ENCODE assay signal across 24 cellular contexts in genomic region chr5:178314961-178315820, GRCh38.
DNase-seq lines count a peak whose midpoint lies in the region; ATAC-seq and TF ChIP-seq lines count a peak whose summit lies in the region.
"Had no signal": no experiment of that assay in that cellular context is flagged by ENCODE, and none has a peak within 500 bp of the region (broad histone marks: within the 10 kb centered on the region; RNA-seq: fewer than 3 reads in every experiment).

No MANE protein-coding gene starts in this region.

- H3K4me3 ChIP-seq in BLaER1, result no peak overlapping the region
- H3K4me3 ChIP-seq in WERI-Rb-1 (ENCODE audit: low read depth, low read length), result no peak overlapping the region
- H3K4me3 ChIP-seq: A549, GM23248, HAP-1 had no signal

- H3K9me3 ChIP-seq in BLaER1 (peaks cover 13% of the 10 kb centered on the region), WERI-Rb-1 (ENCODE audit: severe bottlenecking) (no peaks in the 10 kb centered on the region)
- H3K9me3 ChIP-seq: A549, HAP-1, SK-N-SH had no signal

- no peak for ATAC-seq in GM19397 (IDR thresholded peaks at IDR 0.05; ENCODE audit: unreplicated experiment)
- no peak for ATAC-seq in activated CD4-positive, CD25-positive, alpha-beta regulatory T cell treated with anti-CD3 and anti-CD28 coated beads, Interleukin-2, amount 50 U/mL, for 24 hours
- ATAC-seq: A549 had no signal

- no peak for TF ChIP-seq CTCF in WERI-Rb-1 (IDR thresholded peaks at IDR 0.05; ENCODE audit: low read depth, low read length)

- H3K27me3 ChIP-seq in BLaER1 (no peaks in the 10 kb centered on the region), WERI-Rb-1 (ENCODE audit: insufficient read depth, low read depth, severe bottlenecking) (no peaks in the 10 kb centered on the region)

- DNase-seq in D341Med (ENCODE audit: low spot score), result peak; percentile 58
- peak; percentile 50 for DNase-seq in WERI-Rb-1
- DNase-seq in posterior vena cava (ENCODE audit: low spot score), result peak; percentile 79
- DNase-seq in MV-4-11 (lab: John Stamatoyannopoulos, UW), result no peak
- no peak for DNase-seq in stimulated activated CD4-positive, alpha-beta T cell treated with anti-CD3 and anti-CD28 coated beads, Interleukin-1b, Interleukin-23, amount 100 ng/mL, for 48 hours
- DNase-seq: CD4-positive, alpha-beta T cell; COR-L47; DND-41; GM23248; KG1; NCI-H1105; NCI-H146; NCI-H2029; NCI-H2227 treated with DMSO at 0.1 percent for 48 hours; NCI-H510A treated with DMSO at 0.1 percent for 48 hours; NCI-H748 treated with DMSO at 0.1 percent for 48 hours; OCI-M1; SHP77 treated with DMSO at 0.1 percent for 48 hours; SK-N-SH had no signal

- H4K20me1 ChIP-seq in BLaER1, result no peaks in the 10 kb centered on the region

- H3K27ac ChIP-seq in BLaER1, result no peak overlapping the region
- no peak overlapping the region for H3K27ac ChIP-seq in WERI-Rb-1
- H3K27ac ChIP-seq: A549, GM23248 had no signal

- intact Hi-C loops in posterior vena cava (cut with DNase I), result no loop called here

- peak overlapping the region; percentile 45 for H3K4me2 ChIP-seq in BLaER1
- H3K4me2 ChIP-seq: A549, SK-N-SH had no signal

- no peak overlapping the region for H3K9ac ChIP-seq in BLaER1
- H3K9ac ChIP-seq: GM23248, SK-N-SH had no signal

- peaks cover 16% of the 10 kb centered on the region for H3K4me1 ChIP-seq in BLaER1
- H3K4me1 ChIP-seq: A549, HAP-1 had no signal

- H3K36me3 ChIP-seq in BLaER1 (no peaks in the 10 kb centered on the region), WERI-Rb-1 (no peaks in the 10 kb centered on the region)
- H3K36me3 ChIP-seq: HAP-1 had no signal

Comparison
In these comparisons a context has a peak if more than half of its experiments do, and no peak if none do; other contexts are left out.
1. DNase-seq: peak in D341Med (single experiment), WERI-Rb-1 (single experiment) and posterior vena cava (single experiment); none in MV-4-11 (single experiment) and stimulated activated CD4-positive, alpha-beta T cell treated with anti-CD3 and anti-CD28 coated beads, Interleukin-1b, Interleukin-23, amount 100 ng/mL, for 48 hours (single experiment).